In the genomic region with DNA sequence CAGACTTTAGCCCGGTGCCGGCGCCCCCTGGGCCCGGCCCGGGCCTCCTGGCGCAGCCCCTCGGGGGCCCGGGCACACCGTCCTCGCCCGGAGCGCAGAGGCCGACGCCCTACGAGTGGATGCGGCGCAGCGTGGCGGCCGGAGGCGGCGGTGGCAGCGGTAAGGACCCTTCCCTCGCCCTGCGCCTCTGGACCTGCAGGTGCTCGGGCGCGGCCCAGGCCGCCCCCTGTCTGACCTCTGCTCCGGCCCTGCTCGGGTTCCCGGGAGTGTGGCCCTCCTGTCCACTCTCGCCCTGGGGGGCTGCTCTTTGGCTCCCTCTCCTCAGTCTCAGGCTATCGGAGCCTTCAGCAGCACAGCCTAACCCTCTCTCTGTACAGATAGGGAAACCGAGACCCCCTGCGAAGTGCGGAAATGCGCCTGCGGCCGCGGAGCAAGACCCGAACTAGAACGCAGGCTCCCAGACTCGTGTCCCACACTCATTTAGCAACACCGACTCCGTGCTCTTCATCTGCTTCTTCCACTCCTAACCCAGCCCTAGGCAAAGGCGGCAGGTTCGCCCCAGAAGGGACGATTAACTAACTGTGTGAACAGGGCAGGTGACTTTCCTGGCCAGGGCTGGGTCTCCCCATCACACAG, we compare ENCODE assay signal across 2 cellular contexts.
TF ChIP-seq lines count a peak whose summit lies in the region.

No MANE protein-coding gene starts in this region.

TF ChIP-seq in endothelial cell of umbilical vein, 7 proteins besides CTCF, POLR2A, EP300 and RAD21:
- peak; percentile 98 for TF ChIP-seq EZH2 (IDR thresholded peaks at IDR 0.05; ENCODE audit: borderline replicate concordance, low read depth, low read length, severe bottlenecking)
- TF ChIP-seq MYC (IDR thresholded peaks at IDR 0.05; ENCODE audit: low read depth, low read length): no peak

TF ChIP-seq in SK-N-SH, 30 proteins besides CTCF, POLR2A, EP300 and RAD21:
- no peak for TF ChIP-seq MEF2A (IDR thresholded peaks at IDR 0.05; ENCODE audit: borderline replicate concordance, low read depth)
- TF ChIP-seq RXRA (IDR thresholded peaks at IDR 0.05; ENCODE audit: borderline replicate concordance, low read depth): no peak
- no peak for TF ChIP-seq POLR2AphosphoS5 (IDR thresholded peaks at IDR 0.05; ENCODE audit: low read depth, low read length)
- TF ChIP-seq NRF1 (IDR thresholded peaks at IDR 0.05; ENCODE audit: low read depth, low read length): no peak
- TF ChIP-seq ZBTB33 (IDR thresholded peaks at IDR 0.05; ENCODE audit: borderline replicate concordance, low read depth): no peak
- no peak for TF ChIP-seq FOXJ3 (CRISPR knock-in tag; IDR thresholded peaks at IDR 0.05)
- no peak for TF ChIP-seq GABPA (IDR thresholded peaks at IDR 0.05; ENCODE audit: low read depth)
- no peak for TF ChIP-seq RCOR1 (IDR thresholded peaks at IDR 0.05; ENCODE audit: low read length)
- no peak for TF ChIP-seq MXI1 (IDR thresholded peaks at IDR 0.05; ENCODE audit: low read depth, low read length)
- TF ChIP-seq YY1 (IDR thresholded peaks at IDR 0.05; ENCODE audit: low read depth): no peak
- TF ChIP-seq GATA2 (CRISPR knock-in tag; IDR thresholded peaks at IDR 0.05): no peak
- no peak for TF ChIP-seq IRF3 (IDR thresholded peaks at IDR 0.05; ENCODE audit: low read depth, low read length)
- no peak for TF ChIP-seq SMC3 (IDR thresholded peaks at IDR 0.05; ENCODE audit: low read depth, low read length)
- TF ChIP-seq, protein P1, sequence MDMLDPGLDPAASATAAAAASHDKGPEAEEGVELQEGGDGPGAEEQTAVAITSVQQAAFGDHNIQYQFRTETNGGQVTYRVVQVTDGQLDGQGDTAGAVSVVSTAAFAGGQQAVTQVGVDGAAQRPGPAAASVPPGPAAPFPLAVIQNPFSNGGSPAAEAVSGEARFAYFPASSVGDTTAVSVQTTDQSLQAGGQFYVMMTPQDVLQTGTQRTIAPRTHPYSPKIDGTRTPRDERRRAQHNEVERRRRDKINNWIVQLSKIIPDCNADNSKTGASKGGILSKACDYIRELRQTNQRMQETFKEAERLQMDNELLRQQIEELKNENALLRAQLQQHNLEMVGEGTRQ (IDR thresholded peaks at IDR 0.05; ENCODE audit: borderline replicate concordance, low read depth, low read length): no peak
- no peak for TF ChIP-seq JUND (IDR thresholded peaks at IDR 0.05)
- no peak for TF ChIP-seq TEAD4 (IDR thresholded peaks at IDR 0.05; ENCODE audit: borderline replicate concordance, insufficient read depth)
- TF ChIP-seq, protein P2, sequence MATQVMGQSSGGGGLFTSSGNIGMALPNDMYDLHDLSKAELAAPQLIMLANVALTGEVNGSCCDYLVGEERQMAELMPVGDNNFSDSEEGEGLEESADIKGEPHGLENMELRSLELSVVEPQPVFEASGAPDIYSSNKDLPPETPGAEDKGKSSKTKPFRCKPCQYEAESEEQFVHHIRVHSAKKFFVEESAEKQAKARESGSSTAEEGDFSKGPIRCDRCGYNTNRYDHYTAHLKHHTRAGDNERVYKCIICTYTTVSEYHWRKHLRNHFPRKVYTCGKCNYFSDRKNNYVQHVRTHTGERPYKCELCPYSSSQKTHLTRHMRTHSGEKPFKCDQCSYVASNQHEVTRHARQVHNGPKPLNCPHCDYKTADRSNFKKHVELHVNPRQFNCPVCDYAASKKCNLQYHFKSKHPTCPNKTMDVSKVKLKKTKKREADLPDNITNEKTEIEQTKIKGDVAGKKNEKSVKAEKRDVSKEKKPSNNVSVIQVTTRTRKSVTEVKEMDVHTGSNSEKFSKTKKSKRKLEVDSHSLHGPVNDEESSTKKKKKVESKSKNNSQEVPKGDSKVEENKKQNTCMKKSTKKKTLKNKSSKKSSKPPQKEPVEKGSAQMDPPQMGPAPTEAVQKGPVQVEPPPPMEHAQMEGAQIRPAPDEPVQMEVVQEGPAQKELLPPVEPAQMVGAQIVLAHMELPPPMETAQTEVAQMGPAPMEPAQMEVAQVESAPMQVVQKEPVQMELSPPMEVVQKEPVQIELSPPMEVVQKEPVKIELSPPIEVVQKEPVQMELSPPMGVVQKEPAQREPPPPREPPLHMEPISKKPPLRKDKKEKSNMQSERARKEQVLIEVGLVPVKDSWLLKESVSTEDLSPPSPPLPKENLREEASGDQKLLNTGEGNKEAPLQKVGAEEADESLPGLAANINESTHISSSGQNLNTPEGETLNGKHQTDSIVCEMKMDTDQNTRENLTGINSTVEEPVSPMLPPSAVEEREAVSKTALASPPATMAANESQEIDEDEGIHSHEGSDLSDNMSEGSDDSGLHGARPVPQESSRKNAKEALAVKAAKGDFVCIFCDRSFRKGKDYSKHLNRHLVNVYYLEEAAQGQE (IDR thresholded peaks at IDR 0.05; ENCODE audit: low read depth, low read length): no peak
- no peak for TF ChIP-seq MAX (IDR thresholded peaks at IDR 0.05; ENCODE audit: low read depth)
- TF ChIP-seq FOSL2 (IDR thresholded peaks at IDR 0.05; ENCODE audit: borderline replicate concordance, low read depth): no peak
